1 cellular context compared by ENCODE assay signal in the genomic region with DNA sequence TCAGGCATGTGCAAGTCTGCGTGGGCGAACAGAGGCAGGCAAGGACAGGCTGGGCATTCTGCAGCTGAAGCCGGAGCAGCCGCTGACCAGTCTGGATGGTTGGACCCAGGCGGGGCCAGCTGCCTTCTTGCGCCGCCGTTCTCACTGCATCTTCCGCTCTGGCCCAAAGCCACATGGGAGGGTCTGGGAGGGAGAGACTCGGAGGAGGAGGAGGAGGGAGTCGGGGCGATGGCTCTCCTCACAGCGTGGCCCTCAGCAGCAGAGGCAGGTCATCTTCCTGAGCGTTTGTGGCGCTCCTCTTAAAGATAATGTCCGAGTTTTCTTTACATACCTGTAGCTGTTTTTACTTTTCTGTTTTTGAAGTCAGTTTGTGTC.
TF ChIP-seq lines count a peak whose summit lies in the region.

No MANE protein-coding gene starts in this region.

TF ChIP-seq in endothelial cell of umbilical vein, 7 proteins besides CTCF, POLR2A, EP300 and RAD21:
- TF ChIP-seq FOS (IDR thresholded peaks at IDR 0.05; ENCODE audit: borderline replicate concordance, insufficient read depth, low read length) (no peak), MYC (IDR thresholded peaks at IDR 0.05; ENCODE audit: low read depth, low read length) (no peak), POLR2AphosphoS5 (IDR thresholded peaks at IDR 0.05; ENCODE audit: insufficient read depth, low read depth, low read length) (no peak)
- TF ChIP-seq, protein P1, sequence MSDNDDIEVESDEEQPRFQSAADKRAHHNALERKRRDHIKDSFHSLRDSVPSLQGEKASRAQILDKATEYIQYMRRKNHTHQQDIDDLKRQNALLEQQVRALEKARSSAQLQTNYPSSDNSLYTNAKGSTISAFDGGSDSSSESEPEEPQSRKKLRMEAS (IDR thresholded peaks at IDR 0.05; ENCODE audit: insufficient read depth, insufficient read length), result no peak
